In genomic region chr1:150606743-150607142, GRCh38 we compare ENCODE assay signal across 23 cellular contexts. TPM values are rescaled to one million over a fixed set of nuclear protein-coding genes. Genes with fewer than 3 reads are reported as not detected.
DNase-seq lines count a peak whose midpoint lies in the region; ATAC-seq, FAIRE-seq and TF ChIP-seq lines count a peak whose summit lies in the region.
"Had no signal": no experiment of that assay in that cellular context is flagged by ENCODE, and none has a peak within 500 bp of the region (broad histone marks: within the 10 kb centered on the region; RNA-seq: fewer than 3 reads in every experiment).

No MANE protein-coding gene starts in this region.

- H3K27ac Mint-ChIP-seq in endodermal cell: peak overlapping the region; percentile 77
- H3K27ac Mint-ChIP-seq: neural progenitor cell; stimulated activated naive B cell treated with anti-CD40 and anti-IgM and Interleukin-4, amounts not matched to agents 10 μg/mL and 1 μg/mL and 100 μg/mL, for 72 hours had no signal

- intact Hi-C loops in HepG2 (cut with micrococcal nuclease; ENCODE audit: unreplicated experiment): no loop called here
- intact Hi-C loops in right lobe of liver (cut with DNase I): no loop called here
- intact Hi-C loops in PC-9 (cut with micrococcal nuclease; ENCODE audit: unreplicated experiment): no loop called here

- no peak for TF ChIP-seq CTCF in HepG2 (CRISPR knock-in tag; IDR thresholded peaks at IDR 0.05)
- no peak for TF ChIP-seq CTCF in right lobe of liver (IDR thresholded peaks at IDR 0.05)
- TF ChIP-seq CTCF in PC-9 (conservative IDR thresholded peaks at IDR 0.05): no peak
- no peak for TF ChIP-seq CTCF in endodermal cell (conservative IDR thresholded peaks at IDR 0.05)
- no peak for TF ChIP-seq CTCF in smooth muscle cell (IDR thresholded peaks at IDR 0.05; ENCODE audit: borderline replicate concordance, insufficient read depth, poor library complexity, severe bottlenecking)

- H3K4me1 ChIP-seq in HepG2 (ENCODE audit: insufficient read depth, low read length) (peaks cover 66% of the 10 kb centered on the region), right lobe of liver (peaks cover 0 to 26% (median 10%) of the 10 kb centered on the region in 4 donors), PC-9 (replicated peaks; ENCODE audit: insufficient read depth) (peaks cover 45% of the 10 kb centered on the region), endodermal cell (ENCODE audit: control insufficient read depth, insufficient read depth, low read length) (peaks cover 7% of the 10 kb centered on the region), smooth muscle cell (ENCODE audit: low read depth) (peaks cover 23% of the 10 kb centered on the region)

- peak overlapping the region; percentile 17 for H3K27ac ChIP-seq in HepG2 (ENCODE audit: extremely low read length, insufficient read depth, low read length)
- no peak overlapping the region for H3K27ac ChIP-seq in right lobe of liver
- H3K27ac ChIP-seq in PC-9: peak overlapping the region; percentile 18; the same call in 1 of the 2 replicates
- no peak overlapping the region for H3K27ac ChIP-seq in endodermal cell (ENCODE audit: low read depth, low read length)
- peak overlapping the region; percentile 94 for H3K27ac ChIP-seq in smooth muscle cell (ENCODE audit: low read depth)
- H3K27ac ChIP-seq: cardiac muscle cell, KMS-11, neural progenitor cell had no signal

- no peak for DNase-seq in HepG2 (ENCODE audit: low spot score)
- DNase-seq in right lobe of liver: no peak
- no peak for DNase-seq in PC-9
- DNase-seq in endodermal cell: peak; percentile 35
- no peak for DNase-seq in smooth muscle cell (lab: John Stamatoyannopoulos, UW; ENCODE audit: unreplicated experiment)
- DNase-seq in MG63: no peak
- DNase-seq in NCI-H69 (lab: John Stamatoyannopoulos, UW): no peak
- no peak for DNase-seq in stimulated activated CD4-positive, alpha-beta T cell treated with anti-CD3 and anti-CD28 coated beads, Interleukin-4, amount 100 ng/mL, for 24 hours
- DNase-seq: CD8-positive, alpha-beta memory T cell; dermis blood vessel endothelial cell; DMS53; GF-D8; NCI-H146; NCI-H2171; NCI-H526; stimulated activated CD4-positive, alpha-beta T cell treated with anti-CD3 and anti-CD28 coated beads, Interleukin-2, amount 100 ng/mL, for 24 hours; stimulated activated naive B cell treated with anti-CD40 and anti-IgM and Interleukin-4, amounts not matched to agents 10 μg/mL and 1 μg/mL and 100 μg/mL, for 72 hours had no signal

- WGBS in HepG2 (ENCODE audit: low lambda C conversion rate): 93% methylated on average over 7 of the region's 7 CpGs
- 95% methylated on average over 6 of the region's 7 CpGs for WGBS in right lobe of liver (ENCODE audit: insufficient coverage, low coverage, low lambda C conversion rate, missing lambda C conversion rate)
- WGBS in endodermal cell (ENCODE audit: insufficient coverage in 1 of 2, insufficient read length in 1 of 2), 2 experiments: 96 to 97% methylated on average over 5 to 7 of the region's 7 CpGs
- WGBS in smooth muscle cell (ENCODE audit: low lambda C conversion rate): 98% methylated on average over 7 of the region's 7 CpGs

- peaks cover 0 to 3% of the 10 kb centered on the region in 2 experiments; a peak in 1 of 5 replicates for H3K36me3 ChIP-seq in HepG2 (replicated peaks in 1 of 2; ENCODE audit: control insufficient read depth in 1 of 2, insufficient read depth in 2 of 2, low read length in 2 of 2)
- H3K36me3 ChIP-seq in right lobe of liver: no peaks in the 10 kb centered on the region
- H3K36me3 ChIP-seq in PC-9 (ENCODE audit: low read depth): no peaks in the 10 kb centered on the region
- peaks cover 35% of the 10 kb centered on the region for H3K36me3 ChIP-seq in endodermal cell (ENCODE audit: control insufficient read depth, insufficient read depth, low read length)
- H3K36me3 ChIP-seq in smooth muscle cell (ENCODE audit: low read depth): no peaks in the 10 kb centered on the region
- peaks cover 25% of the 10 kb centered on the region for H3K36me3 ChIP-seq in MG63
- H3K36me3 ChIP-seq: cardiac muscle cell, neural progenitor cell had no signal

- H3K4me3 ChIP-seq in HepG2 (replicated peaks in 1 of 3; ENCODE audit: insufficient read depth in 1 of 3, low read depth in 2 of 3, low read length in 3 of 3): no peak overlapping the region
- no peak overlapping the region for H3K4me3 ChIP-seq in right lobe of liver
- no peak overlapping the region for H3K4me3 ChIP-seq in PC-9
- H3K4me3 ChIP-seq in endodermal cell (ENCODE audit: low read length): no peak overlapping the region
- H3K4me3 ChIP-seq in smooth muscle cell: no peak overlapping the region
- H3K4me3 ChIP-seq in MG63: no peak overlapping the region
- H3K4me3 ChIP-seq: cardiac muscle cell, neural progenitor cell, skin epidermis had no signal

- TF ChIP-seq POLR2A in HepG2 (IDR thresholded peaks at IDR 0.05; ENCODE audit: insufficient read depth in 1 of 2, low read depth in 2 of 2, low read length in 2 of 2) (no peak), right lobe of liver (IDR thresholded peaks at IDR 0.05) (no peak)

- CTCF ChIA-PET in HepG2 (lab: Yijun Ruan, JAX; ENCODE audit: low intra/inter-chr PET ratio, low total read pairs): no interaction called here
- CTCF ChIA-PET in PC-9 (lab: Charles Lee): no interaction called here

- H3K27me3 Mint-ChIP-seq in endodermal cell (ENCODE audit: insufficient read depth): no peaks in the 10 kb centered on the region
- H3K27me3 Mint-ChIP-seq: CD8-positive, alpha-beta memory T cell; stimulated activated naive B cell treated with anti-CD40 and anti-IgM and Interleukin-4, amounts not matched to agents 10 μg/mL and 1 μg/mL and 100 μg/mL, for 72 hours had no signal

- H3K9me3 Mint-ChIP-seq in endodermal cell: no peaks in the 10 kb centered on the region
- H3K9me3 Mint-ChIP-seq: CD8-positive, alpha-beta memory T cell; neural progenitor cell; stimulated activated naive B cell treated with anti-CD40 and anti-IgM and Interleukin-4, amounts not matched to agents 10 μg/mL and 1 μg/mL and 100 μg/mL, for 72 hours had no signal

- H3K4me1 Mint-ChIP-seq in endodermal cell: peaks cover 8% of the 10 kb centered on the region

- H3K79me2 ChIP-seq in HepG2 (ENCODE audit: insufficient read depth, low read length) (peaks cover 6% of the 10 kb centered on the region), PC-9 (ENCODE audit: low read depth) (peaks cover 42% of the 10 kb centered on the region), smooth muscle cell (ENCODE audit: low read depth) (peaks cover 18% of the 10 kb centered on the region)

- H4K20me1 ChIP-seq in HepG2 (ENCODE audit: insufficient read depth, low read length) (no peaks in the 10 kb centered on the region), PC-9 (ENCODE audit: insufficient read depth) (no peaks in the 10 kb centered on the region), smooth muscle cell (ENCODE audit: low read depth) (no peaks in the 10 kb centered on the region)

- H3K36me3 Mint-ChIP-seq in endodermal cell (ENCODE audit: low read depth): peaks cover 25% of the 10 kb centered on the region

- in situ Hi-C loops in HepG2 (cut with HindIII; ENCODE audit: extremely low pct_ligation_motif_present, low pct_unique_long_range_greater_than_20kb): no loop called here

- TF ChIP-seq EP300 in HepG2 (IDR thresholded peaks at IDR 0.05; ENCODE audit: low read depth in 2 of 2, low read length in 2 of 2) (no peak), HepG2 (CRISPR knock-in tag; IDR thresholded peaks at IDR 0.05; ENCODE audit: borderline replicate concordance) (no peak)

- BruUV-seq in HepG2 (replicated peaks; lab: Mats Ljungman, UMichigan): no TSS peak
- BruUV-seq in PC-9 (replicated peaks; lab: Mats Ljungman, UMichigan): no TSS peak

- no peaks in the 10 kb centered on the region for H3K9me2 ChIP-seq in PC-9 (ENCODE audit: insufficient read depth)

- FAIRE-seq in HepG2 (lab: Jason Lieb, UNC): no peak

- H3F3A ChIP-seq in PC-9 (ENCODE audit: insufficient read depth, low read depth) (peaks cover 54% of the 10 kb centered on the region), smooth muscle cell (ENCODE audit: low read depth) (peaks cover 19% of the 10 kb centered on the region)

- H3K27me3 ChIP-seq in HepG2 (ENCODE audit: control insufficient read depth in 1 of 2, insufficient read depth in 2 of 2, low read length in 2 of 2) (no peaks in the 10 kb centered on the region), right lobe of liver (no peaks in the 10 kb centered on the region), PC-9 (ENCODE audit: insufficient read depth, low read depth) (no peaks in the 10 kb centered on the region), endodermal cell (ENCODE audit: control insufficient read depth, insufficient read depth, low read length, poor library complexity, severe bottlenecking) (no peaks in the 10 kb centered on the region), smooth muscle cell (ENCODE audit: low read depth) (no peaks in the 10 kb centered on the region), MG63 (no peaks in the 10 kb centered on the region)
- H3K27me3 ChIP-seq: cardiac muscle cell, neural progenitor cell had no signal

- H3K4me2 ChIP-seq in HepG2 (ENCODE audit: low read depth, low read length) (no peak overlapping the region), PC-9 (no peak overlapping the region), smooth muscle cell (no peak overlapping the region)
- H3K4me2 ChIP-seq: KMS-11, neural progenitor cell had no signal

- H3K9ac ChIP-seq in HepG2 (ENCODE audit: insufficient read depth, low read depth, low read length) (no peak overlapping the region), endodermal cell (ENCODE audit: extremely low read depth, low read length, poor library complexity, severe bottlenecking) (no peak overlapping the region), smooth muscle cell (ENCODE audit: low read depth) (no peak overlapping the region)
- H3K9ac ChIP-seq: KMS-11, neural progenitor cell had no signal

- TF ChIP-seq RAD21 in HepG2 (CRISPR knock-in tag; IDR thresholded peaks at IDR 0.05): no peak

- H2AFZ ChIP-seq in HepG2 (ENCODE audit: low read length) (no peak overlapping the region), PC-9 (no peak overlapping the region), smooth muscle cell (ENCODE audit: low read depth) (no peak overlapping the region)
- H2AFZ ChIP-seq: neural progenitor cell had no signal

- POLR2A ChIA-PET in HepG2 (lab: Yijun Ruan, JAX): interaction anchor here (0.7 to 6.3 kb wide), 4 partner anchors 22 to 368 kb away, joined by 3 to 108 read pairs (median 38); partner anchors contain the start of genes CERS2, ENSA and MCL1
- POLR2A ChIA-PET in PC-9 (lab: Charles Lee; ENCODE audit: unreplicated experiment): interaction anchor here (0.7 kb wide), 1 partner anchor 167 kb away, joined by 4 read pairs; no protein-coding TSS in a partner anchor

- H3K9me3 ChIP-seq in HepG2 (ENCODE audit: low read length): no peaks in the 10 kb centered on the region
- no peaks in the 10 kb centered on the region for H3K9me3 ChIP-seq in right lobe of liver
- H3K9me3 ChIP-seq in PC-9 (ENCODE audit: insufficient read depth, low read depth): no peaks in the 10 kb centered on the region
- no peaks in the 10 kb centered on the region for H3K9me3 ChIP-seq in endodermal cell (ENCODE audit: control insufficient read depth, low read length)
- no peaks in the 10 kb centered on the region for H3K9me3 ChIP-seq in smooth muscle cell (replicated peaks; ENCODE audit: low read depth)
- no peaks in the 10 kb centered on the region for H3K9me3 ChIP-seq in MG63

- no peak for ATAC-seq in HepG2
- ATAC-seq in right lobe of liver: no peak
- ATAC-seq: activated CD4-positive, CD25-positive, alpha-beta regulatory T cell treated with anti-CD3 and anti-CD28 coated beads, Interleukin-2, amount 50 U/mL, for 24 hours; stimulated activated naive B cell treated with anti-CD40 and anti-IgM and Interleukin-4, amounts not matched to agents 10 μg/mL and 1 μg/mL and 100 μg/mL, for 72 hours had no signal

- no peak overlapping the region for H3K4me3 Mint-ChIP-seq in endodermal cell
- H3K4me3 Mint-ChIP-seq: CD8-positive, alpha-beta memory T cell; neural progenitor cell; stimulated activated naive B cell treated with anti-CD40 and anti-IgM and Interleukin-4, amounts not matched to agents 10 μg/mL and 1 μg/mL and 100 μg/mL, for 72 hours had no signal

RNA-seq across cellular contexts. Expression of gene ENSA, which starts 22.7 kb away (rescaled TPM):
- 111 and 137 TPM in 2 replicates for total RNA-seq in HepG2 (2016; rRNA removed; fragmentation: Illumina TruSeq; extraction: Trizol)
- total RNA-seq in HepG2 (2016; cell fraction: cytosol; rRNA removed; fragmentation: Illumina TruSeq; extraction: Trizol; ENCODE audit: low read depth): 32.7 and 33.3 TPM in 2 replicates
- 104 and 136 TPM in 2 replicates for total RNA-seq in HepG2 (2016; cell fraction: insoluble cytoplasmic fraction; rRNA removed; fragmentation: Illumina TruSeq; extraction: Trizol)
- total RNA-seq in HepG2 (2016; cell fraction: membrane; rRNA removed; fragmentation: Illumina TruSeq; extraction: Trizol): 71.0 and 79.7 TPM in 2 replicates
- 59.2 and 64.7 TPM in 2 replicates for total RNA-seq in HepG2 (2016; cell fraction: nucleus; rRNA removed; fragmentation: Illumina TruSeq; extraction: Trizol)
- polyA plus RNA-seq in HepG2 (2011; rRNA removed): 54.5 and 55.1 TPM in 2 replicates
- 35.3 and 39.9 TPM in 2 replicates for polyA plus RNA-seq in HepG2 (2011; cell fraction: cytosol; rRNA removed)
- polyA plus RNA-seq in HepG2 (2011; cell fraction: nucleus; rRNA removed): 18.3 and 19.1 TPM in 2 replicates
- polyA plus RNA-seq in HepG2 (2012): 68.7 and 69.6 TPM in 2 replicates
- 46.8 and 50.7 TPM in 2 replicates for polyA plus RNA-seq in HepG2 (2016; cell fraction: cytosol; fragmentation: Illumina TruSeq; extraction: Trizol; ENCODE audit: low read depth)
- 203 and 211 TPM in 2 replicates for polyA plus RNA-seq in HepG2 (2016; cell fraction: insoluble cytoplasmic fraction; fragmentation: Illumina TruSeq; extraction: Trizol; ENCODE audit: low read depth)
- 87.0 and 96.1 TPM in 2 replicates for polyA plus RNA-seq in HepG2 (2016; cell fraction: membrane; fragmentation: Illumina TruSeq; extraction: Trizol; ENCODE audit: low read depth)
- polyA plus RNA-seq in HepG2 (2016; cell fraction: nucleus; fragmentation: Illumina TruSeq; extraction: Trizol; ENCODE audit: insufficient read depth, low read depth): 97.2 and 103 TPM in 2 replicates
- polyA minus RNA-seq in HepG2 (2011; rRNA and poly(A)+ RNA removed; ENCODE audit: low replicate concordance): 25.8 and 53.2 TPM in 2 replicates
- 16.0 and 18.2 TPM in 2 replicates for polyA minus RNA-seq in HepG2 (2011; cell fraction: cytosol; rRNA and poly(A)+ RNA removed)
- polyA minus RNA-seq in HepG2 (2011; cell fraction: nucleus; rRNA and poly(A)+ RNA removed): 34.9 and 47.6 TPM in 2 replicates
- total RNA-seq in right lobe of liver: 100 to 1,000 TPM in 2 of 6 experiments, 10 to 100 TPM in 4; 60.4 to 166 (median 71.2) TPM
- total RNA-seq in PC-9 (2021): 229 and 263 TPM in 2 replicates
- 100 to 1,000 TPM; 266 to 364 TPM for total RNA-seq in endodermal cell
- polyA plus RNA-seq in endodermal cell (2013, experiment 1 of 2): 140 TPM
- polyA plus RNA-seq in endodermal cell (2013, experiment 2 of 2): 146 TPM
- 63.5 and 66.3 TPM in 2 replicates for total RNA-seq in smooth muscle cell
- 31.3 and 54.7 TPM in 2 replicates for polyA plus RNA-seq in smooth muscle cell
- total RNA-seq in MG63 (2014; rRNA removed; shearing (Covaris generic); ENCODE audit: low replicate concordance): 172 and 256 TPM in 2 replicates

RNA-seq across cellular contexts. Expression of gene MCL1, which starts 27.3 kb away (rescaled TPM):
- total RNA-seq in HepG2 (2016; rRNA removed; fragmentation: Illumina TruSeq; extraction: Trizol): 113 and 125 TPM in 2 replicates
- total RNA-seq in HepG2 (2016; cell fraction: cytosol; rRNA removed; fragmentation: Illumina TruSeq; extraction: Trizol; ENCODE audit: low read depth): 16.3 and 19.0 TPM in 2 replicates
- total RNA-seq in HepG2 (2016; cell fraction: insoluble cytoplasmic fraction; rRNA removed; fragmentation: Illumina TruSeq; extraction: Trizol): 108 and 127 TPM in 2 replicates
- total RNA-seq in HepG2 (2016; cell fraction: membrane; rRNA removed; fragmentation: Illumina TruSeq; extraction: Trizol): 41.9 and 48.9 TPM in 2 replicates
- 150 and 151 TPM in 2 replicates for total RNA-seq in HepG2 (2016; cell fraction: nucleus; rRNA removed; fragmentation: Illumina TruSeq; extraction: Trizol)
- 69.5 and 70.6 TPM in 2 replicates for polyA plus RNA-seq in HepG2 (2011; rRNA removed)
- polyA plus RNA-seq in HepG2 (2011; cell fraction: cytosol; rRNA removed): 40.6 and 51.3 TPM in 2 replicates
- polyA plus RNA-seq in HepG2 (2011; cell fraction: nucleus; rRNA removed): 127 and 138 TPM in 2 replicates
- 59.5 and 80.1 TPM in 2 replicates for polyA plus RNA-seq in HepG2 (2012)
- 5.6 and 6.4 TPM in 2 replicates for polyA plus RNA-seq in HepG2 (2016; cell fraction: cytosol; fragmentation: Illumina TruSeq; extraction: Trizol; ENCODE audit: low read depth)
- 99.4 and 100.0 TPM in 2 replicates for polyA plus RNA-seq in HepG2 (2016; cell fraction: insoluble cytoplasmic fraction; fragmentation: Illumina TruSeq; extraction: Trizol; ENCODE audit: low read depth)
- polyA plus RNA-seq in HepG2 (2016; cell fraction: membrane; fragmentation: Illumina TruSeq; extraction: Trizol; ENCODE audit: low read depth): 21.9 and 23.4 TPM in 2 replicates
- polyA plus RNA-seq in HepG2 (2016; cell fraction: nucleus; fragmentation: Illumina TruSeq; extraction: Trizol; ENCODE audit: insufficient read depth, low read depth): 207 and 216 TPM in 2 replicates
- 65.4 and 90.8 TPM in 2 replicates for polyA minus RNA-seq in HepG2 (2011; rRNA and poly(A)+ RNA removed; ENCODE audit: low replicate concordance)
- 72.9 and 73.2 TPM in 2 replicates for polyA minus RNA-seq in HepG2 (2011; cell fraction: cytosol; rRNA and poly(A)+ RNA removed)
- polyA minus RNA-seq in HepG2 (2011; cell fraction: nucleus; rRNA and poly(A)+ RNA removed): 152 and 196 TPM in 2 replicates
- total RNA-seq in right lobe of liver: 100 to 1,000 TPM in 5 of 6 experiments, 10 to 100 TPM in 1; 83.6 to 266 (median 158) TPM
- 145 and 178 TPM in 2 replicates for total RNA-seq in PC-9 (2021)
- total RNA-seq in endodermal cell: 100 to 1,000 TPM; 133 to 173 TPM
- 132 TPM for polyA plus RNA-seq in endodermal cell (2013, experiment 1 of 2)
- polyA plus RNA-seq in endodermal cell (2013, experiment 2 of 2): 134 TPM
- total RNA-seq in smooth muscle cell: 519 and 630 TPM in 2 replicates
- polyA plus RNA-seq in smooth muscle cell: 224 and 247 TPM in 2 replicates
- total RNA-seq in MG63 (2014; rRNA removed; shearing (Covaris generic); ENCODE audit: low replicate concordance): 148 and 184 TPM in 2 replicates

RNA-seq across cellular contexts. Expression of gene ADAMTSL4, which starts 57.5 kb away (rescaled TPM):
- total RNA-seq in HepG2 (2016; rRNA removed; fragmentation: Illumina TruSeq; extraction: Trizol) (1.9 and 3.9 TPM in 2 replicates), right lobe of liver (10 to 100 TPM; 20.5 to 35.2 (median 31.5) TPM), PC-9 (2021) (67.9 and 76.7 TPM in 2 replicates), endodermal cell (1 to 10 TPM; 3.7 to 3.9 TPM), smooth muscle cell (2.4 and 6.4 TPM in 2 replicates)
- 1.3 and 1.4 TPM in 2 replicates for total RNA-seq in HepG2 (2016; cell fraction: cytosol; rRNA removed; fragmentation: Illumina TruSeq; extraction: Trizol; ENCODE audit: low read depth)
- total RNA-seq in HepG2 (2016; cell fraction: insoluble cytoplasmic fraction; rRNA removed; fragmentation: Illumina TruSeq; extraction: Trizol): 1.4 and 3.5 TPM in 2 replicates
- total RNA-seq in HepG2 (2016; cell fraction: membrane; rRNA removed; fragmentation: Illumina TruSeq; extraction: Trizol): 2.8 TPM in 2 replicates
- 5.1 and 8.0 TPM in 2 replicates for total RNA-seq in HepG2 (2016; cell fraction: nucleus; rRNA removed; fragmentation: Illumina TruSeq; extraction: Trizol)
- polyA plus RNA-seq in HepG2 (2011; rRNA removed) (15.1 and 16.4 TPM in 2 replicates), smooth muscle cell (8.4 and 20.8 TPM in 2 replicates)
- polyA plus RNA-seq in HepG2 (2011; cell fraction: cytosol; rRNA removed): 7.9 and 8.3 TPM in 2 replicates
- 81.6 and 99.7 TPM in 2 replicates for polyA plus RNA-seq in HepG2 (2011; cell fraction: nucleus; rRNA removed)
- polyA plus RNA-seq in HepG2 (2012): 6.4 and 10.9 TPM in 2 replicates
- polyA plus RNA-seq in HepG2 (2016; cell fraction: cytosol; fragmentation: Illumina TruSeq; extraction: Trizol; ENCODE audit: low read depth): 0.93 and 1.3 TPM in 2 replicates
- 4.0 and 4.2 TPM in 2 replicates for polyA plus RNA-seq in HepG2 (2016; cell fraction: insoluble cytoplasmic fraction; fragmentation: Illumina TruSeq; extraction: Trizol; ENCODE audit: low read depth)
- polyA plus RNA-seq in HepG2 (2016; cell fraction: membrane; fragmentation: Illumina TruSeq; extraction: Trizol; ENCODE audit: low read depth): 3.3 and 3.7 TPM in 2 replicates
- 32.6 and 38.0 TPM in 2 replicates for polyA plus RNA-seq in HepG2 (2016; cell fraction: nucleus; fragmentation: Illumina TruSeq; extraction: Trizol; ENCODE audit: insufficient read depth, low read depth)
- 5.9 and 8.8 TPM in 2 replicates for polyA minus RNA-seq in HepG2 (2011; rRNA and poly(A)+ RNA removed; ENCODE audit: low replicate concordance)
- polyA minus RNA-seq in HepG2 (2011; cell fraction: cytosol; rRNA and poly(A)+ RNA removed): 5.3 and 6.0 TPM in 2 replicates
- 9.4 TPM in 2 replicates for polyA minus RNA-seq in HepG2 (2011; cell fraction: nucleus; rRNA and poly(A)+ RNA removed)
- 2.9 TPM for polyA plus RNA-seq in endodermal cell (2013, experiment 1 of 2)
- polyA plus RNA-seq in endodermal cell (2013, experiment 2 of 2): 1.5 TPM
- total RNA-seq in MG63 (2014; rRNA removed; shearing (Covaris generic); ENCODE audit: low replicate concordance): 3.3 and 3.5 TPM in 2 replicates
- total RNA-seq: activated CD8-positive, alpha-beta memory T cell treated with anti-CD3 and anti-CD28 coated beads for 36 hours had no signal
- polyA plus RNA-seq: CD8-positive, alpha-beta memory T cell had no signal

Comparison
In these comparisons a context has a peak if more than half of its experiments do, and no peak if none do; other contexts are left out.
1. H3K27ac ChIP-seq: peak in HepG2 (single experiment), PC-9 (single experiment) and smooth muscle cell (single experiment); none in right lobe of liver (0 of 3) and endodermal cell (single experiment).